Comparison of ENCODE assay signal across 9 cellular contexts in the genomic region with DNA sequence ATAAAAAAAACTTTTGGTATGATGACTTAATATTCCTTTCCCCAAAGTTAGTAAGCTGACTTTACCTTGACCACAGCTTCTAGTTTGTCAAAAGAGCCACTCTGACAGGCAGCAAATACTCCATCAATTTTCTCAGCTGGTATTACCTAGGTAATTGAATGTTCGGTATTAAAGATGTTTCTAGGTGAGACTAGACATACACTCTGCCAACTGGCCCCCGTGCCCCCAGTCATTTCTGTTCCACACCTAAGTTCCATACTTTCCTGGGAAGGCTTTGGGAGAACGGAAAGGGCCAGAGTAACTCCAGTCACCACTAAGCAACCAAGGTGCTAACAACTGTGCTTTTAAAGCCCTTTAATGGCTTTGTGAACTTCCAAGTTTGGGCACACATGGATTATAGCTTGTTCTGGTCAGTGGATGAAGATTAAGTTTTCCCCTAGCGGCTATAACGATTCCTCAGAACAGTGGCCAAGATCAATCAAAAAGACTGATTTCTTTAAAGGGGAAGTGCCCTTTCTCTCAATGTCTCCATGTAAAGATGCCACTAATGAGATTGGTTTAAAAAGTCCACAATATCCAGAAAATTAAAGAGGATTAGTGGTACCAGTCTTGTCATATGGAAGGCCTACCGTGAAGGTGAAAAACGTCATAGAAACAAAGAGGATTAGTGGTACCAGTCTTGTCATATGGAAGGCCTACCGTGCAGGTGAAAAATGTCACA. TPM values are rescaled to one million over a fixed set of nuclear protein-coding genes. Genes with fewer than 3 reads are reported as not detected.
DNase-seq lines count a peak whose midpoint lies in the region; ATAC-seq, FAIRE-seq and TF ChIP-seq lines count a peak whose summit lies in the region.
"Had no signal": no experiment of that assay in that cellular context is flagged by ENCODE, and none has a peak within 500 bp of the region (broad histone marks: within the 10 kb centered on the region; RNA-seq: fewer than 3 reads in every experiment).

No MANE protein-coding gene starts in this region.

- peak; percentile 34 for TF ChIP-seq CTCF in fibroblast of the aortic adventitia (IDR thresholded peaks at IDR 0.05; ENCODE audit: insufficient read depth, low read length)

- H3K27me3 Mint-ChIP-seq in T-helper 17 cell: no peaks in the 10 kb centered on the region

- peaks cover 12% of the 10 kb centered on the region for H3K36me3 Mint-ChIP-seq in T-helper 17 cell (ENCODE audit: low read depth)

- FAIRE-seq in H54 (lab: Jason Lieb, UNC): peak; percentile 96
- FAIRE-seq: islet of Langerhans had no signal

- peak overlapping the region; percentile 100 for H3K27ac Mint-ChIP-seq in T-helper 17 cell

- peaks cover 36% of the 10 kb centered on the region for H3K4me1 Mint-ChIP-seq in T-helper 17 cell

- H3K9me3 ChIP-seq in T-helper 17 cell (ENCODE audit: control insufficient read depth, low read length, poor library complexity, severe bottlenecking): no peaks in the 10 kb centered on the region

- H3K4me3 ChIP-seq in fibroblast of the aortic adventitia (ENCODE audit: low read depth, low read length): no peak overlapping the region

- no peak for TF ChIP-seq POLR2A in H54 (IDR thresholded peaks at IDR 0.05; ENCODE audit: low read depth, low read length)

- peak overlapping the region; percentile 66 for H3K4me3 Mint-ChIP-seq in T-helper 17 cell

- peak; percentile 19 for DNase-seq in AG20443 (ENCODE audit: low spot score)
- DNase-seq in H54 (ENCODE audit: insufficient read length, low spot score): no peak
- no peak for DNase-seq in T-helper 17 cell
- DNase-seq in fibroblast of the aortic adventitia (ENCODE audit: low read depth): peak; percentile 67
- DNase-seq in germinal center (ENCODE audit: low spot score): no peak
- no peak for DNase-seq in NCI-H1436 treated with DMSO at 0.1 percent for 48 hours (lab: John Stamatoyannopoulos, UW)

- ATAC-seq in T-helper 17 cell (peak; percentile 24), HG02938 (IDR thresholded peaks at IDR 0.05; ENCODE audit: unreplicated experiment) (no peak), GM18519 (IDR thresholded peaks at IDR 0.05; ENCODE audit: low FRiP score, unreplicated experiment) (no peak)

RNA-seq across cellular contexts. Expression of gene EIF4A2, which starts 7.0 kb away (rescaled TPM):
- total RNA-seq in T-helper 17 cell: 100 to 1,000 TPM; 874 to 882 TPM
- total RNA-seq in fibroblast of the aortic adventitia (ENCODE audit: low replicate concordance): 383 and 640 TPM in 2 replicates

RNA-seq across cellular contexts. Expression of gene RFC4, which starts 15.9 kb away (rescaled TPM):
- 10 to 100 TPM; 11.6 to 14.5 TPM for total RNA-seq in T-helper 17 cell
- 13.2 and 48.4 TPM in 2 replicates for total RNA-seq in fibroblast of the aortic adventitia (ENCODE audit: low replicate concordance)

RNA-seq across cellular contexts. Expression of gene ADIPOQ, which starts 52.1 kb away (rescaled TPM):
- total RNA-seq in T-helper 17 cell: not detected
- total RNA-seq in fibroblast of the aortic adventitia (ENCODE audit: low replicate concordance): not detected in 2 replicates

Comparison
In these comparisons a context has a peak if more than half of its experiments do, and no peak if none do; other contexts are left out.
1. DNase-seq: peak in AG20443 (single experiment) and fibroblast of the aortic adventitia (single experiment); none in H54 (single experiment), T-helper 17 cell (0 of 3), germinal center (single experiment) and NCI-H1436 treated with DMSO at 0.1 percent for 48 hours (single experiment).